In genomic region chr2:157759855-157760254, GRCh38 we compare ENCODE assay signal across 34 cellular contexts.
"Had no signal": no experiment of that assay in that cellular context is flagged by ENCODE, and none has a peak within 500 bp of the region (broad histone marks: within the 10 kb centered on the region; RNA-seq: fewer than 3 reads in every experiment).

No MANE protein-coding gene starts in this region.

- H2AFZ ChIP-seq: hepatocyte had no signal

- H3K4me1 ChIP-seq: adrenal gland, breast epithelium, colonic mucosa, esophagus squamous epithelium, gastroesophageal sphincter, heart right ventricle had no signal

- H3K4me1 Mint-ChIP-seq: activated CD4-positive, alpha-beta memory T cell treated with anti-CD3 and anti-CD28 coated beads, Interleukin-2, amount 10 ng/mL, durations not matched to agents 7 days and 5 days; activated CD4-positive, alpha-beta T cell treated with anti-CD3 and anti-CD28 coated beads, Interleukin-2, amount 10 ng/mL, durations not matched to agents 7 days and 5 days; activated naive CD4-positive, alpha-beta T cell treated with anti-CD3 and anti-CD28 coated beads, Interleukin-2, amount 50 U/mL, for 24 hours; activated naive CD8-positive, alpha-beta T cell treated with anti-CD3 and anti-CD28 coated beads for 36 hours; activated naive CD8-positive, alpha-beta T cell treated with anti-CD3 and anti-CD28 coated beads, Interleukin-2, amount 50 U/mL, for 24 hours; brain had no signal

- H3K4me3 Mint-ChIP-seq: activated CD4-positive, alpha-beta memory T cell treated with anti-CD3 and anti-CD28 coated beads, Interleukin-2, amount 10 ng/mL, durations not matched to agents 7 days and 5 days; activated CD4-positive, alpha-beta T cell treated with anti-CD3 and anti-CD28 coated beads, Interleukin-2, amount 10 ng/mL, durations not matched to agents 7 days and 5 days; activated naive CD4-positive, alpha-beta T cell treated with anti-CD3 and anti-CD28 coated beads for 36 hours; activated naive CD4-positive, alpha-beta T cell treated with anti-CD3 and anti-CD28 coated beads, Interleukin-2, amount 50 U/mL, for 24 hours; activated naive CD8-positive, alpha-beta T cell treated with anti-CD3 and anti-CD28 coated beads for 36 hours; activated naive CD8-positive, alpha-beta T cell treated with anti-CD3 and anti-CD28 coated beads, Interleukin-2, amount 50 U/mL, for 24 hours; activated T-cell treated with anti-CD3 and anti-CD28 coated beads, Interleukin-2, amount 50 U/mL, for 4 hours; activated T-helper 1 cell treated with anti-CD3 and anti-CD28 coated beads, Interleukin-12 subunit alpha, Interleukin-12 subunit beta, Interleukin-2, Interleukin-4 antibody, amounts not matched to agents 30 ng/mL and 10 ng/mL and 1 ng/mL, durations not matched to agents 14 hours and 24 hours and 36 hours; brain had no signal

- H3K27ac Mint-ChIP-seq: activated CD4-positive, alpha-beta memory T cell treated with anti-CD3 and anti-CD28 coated beads, Interleukin-2, amount 10 ng/mL, durations not matched to agents 7 days and 5 days; activated CD4-positive, alpha-beta T cell treated with anti-CD3 and anti-CD28 coated beads, Interleukin-2, amount 10 ng/mL, durations not matched to agents 7 days and 5 days; activated naive CD4-positive, alpha-beta T cell treated with anti-CD3 and anti-CD28 coated beads for 36 hours; activated naive CD4-positive, alpha-beta T cell treated with anti-CD3 and anti-CD28 coated beads, Interleukin-2, amount 50 U/mL, for 24 hours; activated naive CD8-positive, alpha-beta T cell treated with anti-CD3 and anti-CD28 coated beads for 36 hours; activated naive CD8-positive, alpha-beta T cell treated with anti-CD3 and anti-CD28 coated beads, Interleukin-2, amount 50 U/mL, for 24 hours; activated T-helper 1 cell treated with anti-CD3 and anti-CD28 coated beads, Interleukin-12 subunit alpha, Interleukin-12 subunit beta, Interleukin-2, Interleukin-4 antibody, amounts not matched to agents 30 ng/mL and 10 ng/mL and 1 ng/mL, durations not matched to agents 14 hours and 24 hours and 36 hours; activated T-helper 2 cell treated with anti-CD3 and anti-CD28 coated beads, Interferon-gamma antibody, Interleukin-2, Interleukin-4, amounts not matched to agents 10 μg/mL and 5 μg/mL and 100 μg/mL, durations not matched to agents 14 hours and 24 hours and 36 hours; brain had no signal

- FAIRE-seq: endometrium, endothelial cell of umbilical vein had no signal

- H3K9me3 ChIP-seq: adrenal gland, colonic mucosa had no signal

- H3K36me3 ChIP-seq: breast epithelium, colonic mucosa had no signal

- H3K4me3 ChIP-seq: adrenal gland, breast epithelium, cardiac muscle cell, colonic mucosa, esophagus squamous epithelium, gastroesophageal sphincter, heart right ventricle, hepatocyte had no signal

- H3K4me2 ChIP-seq: hepatocyte had no signal

- DNase-seq: activated CD4-positive, alpha-beta memory T cell treated with anti-CD3 and anti-CD28 coated beads, Interleukin-2, amount 10 ng/mL, durations not matched to agents 7 days and 5 days; activated CD4-positive, alpha-beta T cell treated with anti-CD3 and anti-CD28 coated beads for 1 hour; activated CD4-positive, alpha-beta T cell treated with anti-CD3 and anti-CD28 coated beads for 4 hours; activated CD4-positive, alpha-beta T cell treated with anti-CD3 and anti-CD28 coated beads, Interleukin-2, amount 10 ng/mL, durations not matched to agents 7 days and 5 days; activated CD4-positive, alpha-beta T cell treated with anti-CD3 and anti-CD28 coated beads, Interleukin-2, amount 50 U/mL, for 4 hours; activated CD8-positive, alpha-beta memory T cell treated with anti-CD3 and anti-CD28 coated beads, Interleukin-2, amount 50 U/mL, for 48 hours; activated effector memory CD4-positive, alpha-beta T cell treated with anti-CD3 and anti-CD28 coated beads, Interleukin-2, amount 50 U/mL, for 16 hours; activated naive CD4-positive, alpha-beta T cell treated with anti-CD3 and anti-CD28 coated beads for 36 hours; activated naive CD8-positive, alpha-beta T cell treated with anti-CD3 and anti-CD28 coated beads for 36 hours; activated naive CD8-positive, alpha-beta T cell treated with anti-CD3 and anti-CD28 coated beads, Interleukin-2, amount 50 U/mL, for 24 hours; activated T-cell treated with anti-CD3 and anti-CD28 coated beads for 4 hours; activated T-cell treated with anti-CD3 and anti-CD28 coated beads, Interleukin-2, amount 50 U/mL, for 4 hours; adrenal gland; amygdala; aorta; central memory CD4-positive, alpha-beta T cell; cerebellar nuclear complex; colonic mucosa; effector CD8-positive, alpha-beta T cell; esophagus squamous epithelium; foreskin melanocyte; heart right ventricle; T-helper 2 cell had no signal

- H3K27me3 ChIP-seq: adrenal gland, breast epithelium, cardiac muscle cell, colonic mucosa, esophagus squamous epithelium, gastroesophageal sphincter, heart right ventricle, hepatocyte had no signal

- H3K27ac ChIP-seq: adrenal gland, breast epithelium, cardiac muscle cell, colonic mucosa, epithelial cell of prostate, esophagus squamous epithelium, gastroesophageal sphincter, heart right ventricle, hepatocyte had no signal

- H3K27me3 Mint-ChIP-seq: activated CD4-positive, alpha-beta memory T cell treated with anti-CD3 and anti-CD28 coated beads, Interleukin-2, amount 10 ng/mL, durations not matched to agents 7 days and 5 days; activated CD4-positive, alpha-beta T cell treated with anti-CD3 and anti-CD28 coated beads, Interleukin-2, amount 10 ng/mL, durations not matched to agents 7 days and 5 days; activated naive CD4-positive, alpha-beta T cell treated with anti-CD3 and anti-CD28 coated beads, Interleukin-2, amount 50 U/mL, for 24 hours; activated naive CD8-positive, alpha-beta T cell treated with anti-CD3 and anti-CD28 coated beads for 36 hours; activated naive CD8-positive, alpha-beta T cell treated with anti-CD3 and anti-CD28 coated beads, Interleukin-2, amount 50 U/mL, for 24 hours; brain had no signal
